Comparison of ENCODE assay signal across 16 cellular contexts in the genomic region with DNA sequence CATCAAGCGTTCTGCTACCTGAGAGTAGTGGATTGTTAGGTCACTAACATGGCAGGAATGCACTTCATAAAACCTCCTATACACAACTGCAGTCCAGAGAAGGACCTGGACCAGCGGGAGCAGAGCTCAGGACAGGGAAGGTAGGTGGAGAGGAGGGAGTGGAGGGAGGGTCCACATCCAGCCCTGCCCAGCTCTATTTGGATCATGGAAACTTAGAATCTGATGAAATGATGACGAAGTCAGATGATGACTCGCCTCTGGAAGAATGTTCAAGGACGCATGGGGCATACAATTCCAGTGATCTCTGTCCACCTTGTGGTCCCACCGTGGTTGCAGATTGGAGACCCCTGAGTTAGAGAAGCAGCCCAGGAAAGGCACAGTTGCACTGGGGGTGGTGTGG.
DNase-seq lines count a peak whose midpoint lies in the region; ATAC-seq and TF ChIP-seq lines count a peak whose summit lies in the region.
"Had no signal": no experiment of that assay in that cellular context is flagged by ENCODE, and none has a peak within 500 bp of the region (broad histone marks: within the 10 kb centered on the region; RNA-seq: fewer than 3 reads in every experiment).

No MANE protein-coding gene starts in this region.

- H3K9me3 ChIP-seq in heart left ventricle (no peaks in the 10 kb centered on the region), right atrium auricular region (no peaks in the 10 kb centered on the region), RWPE2 (ENCODE audit: severe bottlenecking) (no peaks in the 10 kb centered on the region), skeletal muscle tissue (ENCODE audit: control insufficient read depth in 3 of 3, low read length in 3 of 3) (no peaks in the 10 kb centered on the region)
- H3K9me3 ChIP-seq: prostate gland had no signal

- 81 to 87% (median 85%) methylated on average over 6 of the region's 6 CpGs for WGBS in heart left ventricle, 4 donors

- DNase-seq in heart left ventricle (no peak), right atrium auricular region (ENCODE audit: low spot score) (no peak), RWPE2 (ENCODE audit: low spot score) (no peak), fibroblast of villous mesenchyme (ENCODE audit: low read depth) (peak; percentile 25), mucosa of gallbladder (ENCODE audit: low spot score) (no peak), brain microvascular endothelial cell (no peak)
- DNase-seq: 8988T; activated CD4-positive, alpha-beta T cell treated with anti-CD3 and anti-CD28 coated beads, Interleukin-2, amount 50 U/mL, for 1 hour; activated CD8-positive, alpha-beta memory T cell treated with anti-CD3 and anti-CD28 coated beads, Interleukin-2, amount 50 U/mL, for 4 hours; NCI-H187; NCI-H2227 treated with DMSO at 0.1 percent for 48 hours had no signal

- in situ Hi-C loops in brain microvascular endothelial cell (cut with HindIII; ENCODE audit: low pct_ligation_motif_present, low sequenced_read_pairs): no loop called here

- peaks cover 0 to 89% (median 56%) of the 10 kb centered on the region in 12 donors for H3K4me1 ChIP-seq in heart left ventricle
- peaks cover 0 to 43% of the 10 kb centered on the region in 2 donors for H3K4me1 ChIP-seq in right atrium auricular region
- H3K4me1 ChIP-seq in RWPE2 (ENCODE audit: insufficient read depth, poor library complexity, severe bottlenecking): no peaks in the 10 kb centered on the region
- peaks cover 41 to 76% (median 60%) of the 10 kb centered on the region in 3 donors for H3K4me1 ChIP-seq in skeletal muscle tissue (ENCODE audit: control insufficient read depth in 3 of 3, insufficient read depth in 3 of 3, low read length in 3 of 3)
- H3K4me1 ChIP-seq: prostate gland had no signal

- H3K36me3 ChIP-seq in heart left ventricle (peaks cover 0 to 88% (median 23%) of the 10 kb centered on the region in 9 donors), right atrium auricular region (peaks cover 31% of the 10 kb centered on the region), RWPE2 (ENCODE audit: low read depth) (no peaks in the 10 kb centered on the region), skeletal muscle tissue (ENCODE audit: control insufficient read depth in 3 of 3, insufficient read depth in 3 of 3, low read length in 3 of 3) (peaks cover 12 to 29% (median 14%) of the 10 kb centered on the region in 3 donors), brain microvascular endothelial cell (replicated peaks) (no peaks in the 10 kb centered on the region)
- H3K36me3 ChIP-seq: cardiac muscle cell, prostate gland had no signal

- ATAC-seq in heart left ventricle: peak in 3 of 4 donors; percentile 9 to 39 (median 14)
- peak; percentile 36; the same call in 1 of the 3 replicates for ATAC-seq in RWPE2 (ENCODE audit: low read depth)
- ATAC-seq in GM18907 (IDR thresholded peaks at IDR 0.05; ENCODE audit: unreplicated experiment): no peak

- intact Hi-C loops in heart left ventricle (cut with DNase I): no loop called here

- no peak for TF ChIP-seq CTCF in heart left ventricle (IDR thresholded peaks at IDR 0.05)
- no peak for TF ChIP-seq CTCF in right atrium auricular region (IDR thresholded peaks at IDR 0.05)
- TF ChIP-seq CTCF in RWPE2 (IDR thresholded peaks at IDR 0.05; ENCODE audit: poor library complexity, severe bottlenecking): no peak
- no peak for TF ChIP-seq CTCF in fibroblast of villous mesenchyme (IDR thresholded peaks at IDR 0.05; ENCODE audit: insufficient read depth, low read depth, low read length)
- TF ChIP-seq CTCF in brain microvascular endothelial cell (IDR thresholded peaks at IDR 0.05; ENCODE audit: low read depth, low read length, missing control alignments): no peak

- H3K27me3 ChIP-seq in heart left ventricle (no peaks in the 10 kb centered on the region), right atrium auricular region (no peaks in the 10 kb centered on the region), RWPE2 (ENCODE audit: insufficient read depth, poor library complexity, severe bottlenecking) (no peaks in the 10 kb centered on the region), skeletal muscle tissue (ENCODE audit: control insufficient read depth in 3 of 3, insufficient read depth in 3 of 3, low read length in 3 of 3) (no peaks in the 10 kb centered on the region), brain microvascular endothelial cell (replicated peaks) (no peaks in the 10 kb centered on the region)
- H3K27me3 ChIP-seq: cardiac muscle cell had no signal

- TF ChIP-seq POLR2A in heart left ventricle (IDR thresholded peaks at IDR 0.05): no peak

- no peak overlapping the region for H3K9ac ChIP-seq in skeletal muscle tissue (ENCODE audit: low read depth in 1 of 3, low read length in 3 of 3)

- H3K4me3 ChIP-seq in heart left ventricle (no peak overlapping the region), right atrium auricular region (no peak overlapping the region), RWPE2 (ENCODE audit: severe bottlenecking) (no peak overlapping the region), fibroblast of villous mesenchyme (ENCODE audit: low read depth, low read length) (no peak overlapping the region), skeletal muscle tissue (ENCODE audit: low read length in 3 of 3) (no peak overlapping the region), brain microvascular endothelial cell (ENCODE audit: low read depth, low read length) (no peak overlapping the region)
- H3K4me3 ChIP-seq: cardiac muscle cell, prostate gland had no signal

- peak overlapping the region in 7 of 12 donors; percentile 2 to 45 (median 26) for H3K27ac ChIP-seq in heart left ventricle
- peak overlapping the region in 1 of 2 donors; percentile 12 for H3K27ac ChIP-seq in right atrium auricular region
- no peak overlapping the region for H3K27ac ChIP-seq in RWPE2 (ENCODE audit: poor library complexity, severe bottlenecking)
- H3K27ac ChIP-seq in skeletal muscle tissue (ENCODE audit: low read depth, low read length): peak overlapping the region; percentile 12
- no peak overlapping the region for H3K27ac ChIP-seq in brain microvascular endothelial cell
- H3K27ac ChIP-seq: epithelial cell of prostate, prostate gland had no signal

Comparison
In these comparisons a context has a peak if more than half of its experiments do, and no peak if none do; other contexts are left out.
1. H3K27ac ChIP-seq: peak in heart left ventricle (7 of 12) and skeletal muscle tissue (single experiment); none in RWPE2 (single experiment) and brain microvascular endothelial cell (single experiment).